8 cellular contexts compared by ENCODE assay signal in genomic region chr10:86968271-86968993, GRCh38. TPM values are rescaled to one million over a fixed set of nuclear protein-coding genes. Genes with fewer than 3 reads are reported as not detected.
DNase-seq lines count a peak whose midpoint lies in the region; ATAC-seq and TF ChIP-seq lines count a peak whose summit lies in the region.

ADIRF (plus strand) TSS chr10:86968482; CDS start chr10:86968545, 63 bp downstream.

- H3K4me3 ChIP-seq in heart right ventricle, result peak within 1 kb of the TSS; percentile 56 to 79 (median 69)
- H3K4me3 ChIP-seq in skeletal muscle tissue (ENCODE audit: low read length in 3 of 3), result peak within 1 kb of the TSS; percentile 83 to 88 (median 85)

- H3K9me3 ChIP-seq in heart right ventricle (no peaks in the 10 kb centered on the region), skeletal muscle tissue (ENCODE audit: control insufficient read depth in 3 of 3, low read length in 3 of 3) (no peaks in the 10 kb centered on the region)

- H3K27me3 ChIP-seq in heart right ventricle (peaks cover 0 to 47% (median 0%) of the 10 kb centered on the region in 7 donors), skeletal muscle tissue (ENCODE audit: control insufficient read depth in 3 of 3, insufficient read depth in 3 of 3, low read length in 3 of 3) (peaks cover 0 to 5% (median 0%) of the 10 kb centered on the region in 3 donors)

- no peaks in the 10 kb centered on the region for H3K9me3 Mint-ChIP-seq in activated T-cell treated with anti-CD3 and anti-CD28 coated beads, Interleukin-2, amount 50 U/mL, for 4 hours
- no peaks in the 10 kb centered on the region for H3K9me3 Mint-ChIP-seq in effector memory CD8-positive, alpha-beta T cell
- H3K9me3 Mint-ChIP-seq in mesothelial cell of epicardium, result no peaks in the 10 kb centered on the region

- no peak within 1 kb of the TSS for H3K27ac Mint-ChIP-seq in effector memory CD8-positive, alpha-beta T cell
- no peak within 1 kb of the TSS for H3K27ac Mint-ChIP-seq in mesothelial cell of epicardium

- in situ Hi-C loops in GM13976 (cut with MboI; ENCODE audit: low sequenced_read_pairs, unreplicated experiment), result no loop called here

- peaks cover 37% of the 10 kb centered on the region for H3K4me1 Mint-ChIP-seq in activated T-cell treated with anti-CD3 and anti-CD28 coated beads, Interleukin-2, amount 50 U/mL, for 4 hours (ENCODE audit: low read depth)
- peaks cover 21 to 25% of the 10 kb centered on the region in 2 donors for H3K4me1 Mint-ChIP-seq in effector memory CD8-positive, alpha-beta T cell (ENCODE audit: low read depth in 2 of 2)
- H3K4me1 Mint-ChIP-seq in mesothelial cell of epicardium, result peaks cover 49% of the 10 kb centered on the region

- H3K4me1 ChIP-seq in heart right ventricle (peaks cover 13 to 67% (median 50%) of the 10 kb centered on the region in 9 donors), skeletal muscle tissue (ENCODE audit: control insufficient read depth in 3 of 3, insufficient read depth in 3 of 3, low read length in 3 of 3) (peaks cover 43 to 64% (median 52%) of the 10 kb centered on the region in 3 donors)

- no peaks in the 10 kb centered on the region for H3K27me3 Mint-ChIP-seq in activated T-cell treated with anti-CD3 and anti-CD28 coated beads, Interleukin-2, amount 50 U/mL, for 4 hours (ENCODE audit: low read depth)
- no peaks in the 10 kb centered on the region for H3K27me3 Mint-ChIP-seq in effector memory CD8-positive, alpha-beta T cell
- peaks cover 7% of the 10 kb centered on the region for H3K27me3 Mint-ChIP-seq in mesothelial cell of epicardium (ENCODE audit: low read depth)

- intact Hi-C loops in heart right ventricle (cut with DNase I), result no loop called here

- H3K4me3 Mint-ChIP-seq in activated T-cell treated with anti-CD3 and anti-CD28 coated beads, Interleukin-2, amount 50 U/mL, for 4 hours, result peak within 1 kb of the TSS; percentile 33
- peak within 1 kb of the TSS in 1 of 2 donors; percentile 23 for H3K4me3 Mint-ChIP-seq in effector memory CD8-positive, alpha-beta T cell
- no peak within 1 kb of the TSS for H3K4me3 Mint-ChIP-seq in mesothelial cell of epicardium

- H3K36me3 Mint-ChIP-seq in activated T-cell treated with anti-CD3 and anti-CD28 coated beads, Interleukin-2, amount 50 U/mL, for 4 hours (ENCODE audit: insufficient read depth), result no peaks in the 10 kb centered on the region
- H3K36me3 Mint-ChIP-seq in effector memory CD8-positive, alpha-beta T cell (ENCODE audit: insufficient read depth), result peaks cover 23% of the 10 kb centered on the region
- no peaks in the 10 kb centered on the region for H3K36me3 Mint-ChIP-seq in mesothelial cell of epicardium

- H3K36me3 ChIP-seq in heart right ventricle, result no peaks in the 10 kb centered on the region
- H3K36me3 ChIP-seq in skeletal muscle tissue (ENCODE audit: control insufficient read depth in 3 of 3, insufficient read depth in 3 of 3, low read length in 3 of 3), result no peaks in the 10 kb centered on the region

- peak within 1 kb of the TSS; percentile 85 to 98 (median 94) for H3K27ac ChIP-seq in heart right ventricle
- peak within 1 kb of the TSS; percentile 99 for H3K27ac ChIP-seq in skeletal muscle tissue (ENCODE audit: low read depth, low read length)

- no peak for TF ChIP-seq CTCF in GM13976 (IDR thresholded peaks at IDR 0.05; ENCODE audit: borderline replicate concordance, control extremely low read depth, extremely low read depth, insufficient read depth, missing control alignments)
- TF ChIP-seq CTCF in heart right ventricle (IDR thresholded peaks at IDR 0.05), result no peak
- TF ChIP-seq CTCF in mesothelial cell of epicardium (IDR thresholded peaks at IDR 0.05; ENCODE audit: unreplicated experiment), result no peak

- DNase-seq in GM13976 (ENCODE audit: low spot score) (peak; percentile 24), heart right ventricle (peak; percentile 62 to 71), amniotic stem cell (lab: John Stamatoyannopoulos, UW) (no peak), mesothelial cell of epicardium (ENCODE audit: low spot score in 2 of 2, unreplicated experiment in 2 of 2) (no peak), NCI-H748 (lab: John Stamatoyannopoulos, UW; ENCODE audit: unreplicated experiment) (no peak)
- no peak for DNase-seq in activated T-cell treated with anti-CD3 and anti-CD28 coated beads, Interleukin-2, amount 50 U/mL, for 4 hours
- DNase-seq in effector memory CD8-positive, alpha-beta T cell, result no peak

- 8 to 13% methylated on average over 59 of the region's 59 CpGs for WGBS in heart right ventricle, 2 donors

- ATAC-seq in activated T-cell treated with anti-CD3 and anti-CD28 coated beads, Interleukin-2, amount 50 U/mL, for 4 hours, result no peak
- ATAC-seq in heart right ventricle, result peak in 7 of 8 donors; percentile 7 to 34 (median 26)
- no peak for ATAC-seq in effector memory CD8-positive, alpha-beta T cell (replicated peaks)

- H3K9ac ChIP-seq in skeletal muscle tissue (ENCODE audit: low read depth in 1 of 3, low read length in 3 of 3), result peak within 1 kb of the TSS; percentile 86 to 96 (median 92)

RNA-seq across cellular contexts. Expression of gene ADIRF, which starts in this region (rescaled TPM):
- under 1 TPM in 1 of 3 donors, not detected in 2; 0.48 TPM for total RNA-seq in activated T-cell treated with anti-CD3 and anti-CD28 coated beads, Interleukin-2, amount 50 U/mL, for 4 hours
- total RNA-seq in heart right ventricle (100 to 1,000 TPM in 1 of 10 donors, 10 to 100 TPM in 9; 18.5 to 113 (median 40.4) TPM), skeletal muscle tissue (11.5 TPM), mesothelial cell of epicardium (0.29 TPM in 1 of 3 replicates, not detected in the others)
- polyA plus RNA-seq in heart right ventricle, result 100 to 1,000 TPM; 174 to 234 TPM

Comparison
In these comparisons a context has a peak if more than half of its experiments do, and no peak if none do; other contexts are left out.
1. DNase-seq: peak in GM13976 (single experiment) and heart right ventricle (2 of 2); none in activated T-cell treated with anti-CD3 and anti-CD28 coated beads, Interleukin-2, amount 50 U/mL, for 4 hours (single experiment), effector memory CD8-positive, alpha-beta T cell (0 of 3), amniotic stem cell (single experiment), mesothelial cell of epicardium (0 of 2) and NCI-H748 (single experiment).
2. ATAC-seq: peak in heart right ventricle (7 of 8); none in activated T-cell treated with anti-CD3 and anti-CD28 coated beads, Interleukin-2, amount 50 U/mL, for 4 hours (0 of 2) and effector memory CD8-positive, alpha-beta T cell (single experiment).